ENCODE assay signal across 16 cellular contexts in genomic region chr11:126518130-126518995, GRCh38.
DNase-seq lines count a peak whose midpoint lies in the region; ATAC-seq and TF ChIP-seq lines count a peak whose summit lies in the region.
"Had no signal": no experiment of that assay in that cellular context is flagged by ENCODE, and none has a peak within 500 bp of the region (broad histone marks: within the 10 kb centered on the region; RNA-seq: fewer than 3 reads in every experiment).

No MANE protein-coding gene starts in this region.

- TF ChIP-seq EP300 in sigmoid colon (IDR thresholded peaks at IDR 0.05): no peak

- peak; percentile 45 for ATAC-seq in Right ventricle myocardium superior (ENCODE audit: poor library complexity)
- ATAC-seq in heart left ventricle: no peak
- ATAC-seq in HG03280 (IDR thresholded peaks at IDR 0.05; ENCODE audit: unreplicated experiment): no peak

- intact Hi-C loops in Right ventricle myocardium superior (cut with DNase I) (no loop called here), heart left ventricle (cut with DNase I) (no loop called here), sigmoid colon (cut with DNase I) (no loop called here)

- no peak for DNase-seq in Right ventricle myocardium superior
- DNase-seq in heart left ventricle: no peak
- peak; percentile 32 for DNase-seq in SK-N-DZ (ENCODE audit: low spot score)
- DNase-seq in left kidney (ENCODE audit: low read depth, low spot score): peak; percentile 50
- DNase-seq in sigmoid colon: peak; percentile 32
- no peak for DNase-seq in ACHN
- no peak for DNase-seq in NCI-H226
- DNase-seq: DMS153; H9; NCI-H1105 treated with DMSO at 0.1 percent for 48 hours; NCI-H2029 treated with DMSO at 0.1 percent for 48 hours; NCI-H2227 treated with DMSO at 0.1 percent for 48 hours; NCI-H526; NK-92 treated with Interleukin-12 subunit alpha and Interleukin-12 subunit beta, amount 100 ng/mL, for 24 hours; SW 1271 had no signal

- H3K27me3 ChIP-seq in heart left ventricle: peaks cover 0 to 16% (median 0%) of the 10 kb centered on the region in 9 donors
- H3K27me3 ChIP-seq in sigmoid colon: peaks cover 0 to 6% (median 0%) of the 10 kb centered on the region in 3 donors

- in situ Hi-C loops in ACHN (cut with HindIII; ENCODE audit: low pct_ligation_motif_present, low pct_unique_long_range_greater_than_20kb, low sequenced_read_pairs): no loop called here

- no peak overlapping the region for H3K27ac ChIP-seq in heart left ventricle
- H3K27ac ChIP-seq in sigmoid colon: no peak overlapping the region

- H3K36me3 ChIP-seq in heart left ventricle (no peaks in the 10 kb centered on the region), sigmoid colon (no peaks in the 10 kb centered on the region)

- H3K4me1 ChIP-seq in heart left ventricle (peaks cover 0 to 6% (median 0%) of the 10 kb centered on the region in 12 donors), sigmoid colon (no peaks in the 10 kb centered on the region)

- H3K4me3 ChIP-seq in heart left ventricle (no peak overlapping the region), sigmoid colon (no peak overlapping the region)

- no peak for TF ChIP-seq POLR2A in heart left ventricle (IDR thresholded peaks at IDR 0.05)
- no peak for TF ChIP-seq POLR2A in sigmoid colon (IDR thresholded peaks at IDR 0.05)

- TF ChIP-seq CTCF in heart left ventricle (IDR thresholded peaks at IDR 0.05) (no peak), sigmoid colon (IDR thresholded peaks at IDR 0.05) (no peak)

- H3K9me3 ChIP-seq in heart left ventricle (no peaks in the 10 kb centered on the region), sigmoid colon (no peaks in the 10 kb centered on the region)

- WGBS in heart left ventricle, 4 donors: 63 to 75% (median 71%) methylated on average over 17 to 19 of the region's 19 CpGs
- WGBS in sigmoid colon, 2 donors: 77 to 81% methylated on average over 19 of the region's 19 CpGs

Comparison
In these comparisons a context has a peak if more than half of its experiments do, and no peak if none do; other contexts are left out.
1. DNase-seq: peak in SK-N-DZ (single experiment), left kidney (single experiment) and sigmoid colon (single experiment); none in Right ventricle myocardium superior (single experiment), heart left ventricle (0 of 5), ACHN (single experiment) and NCI-H226 (single experiment).